23 cellular contexts compared by ENCODE assay signal in the genomic region with DNA sequence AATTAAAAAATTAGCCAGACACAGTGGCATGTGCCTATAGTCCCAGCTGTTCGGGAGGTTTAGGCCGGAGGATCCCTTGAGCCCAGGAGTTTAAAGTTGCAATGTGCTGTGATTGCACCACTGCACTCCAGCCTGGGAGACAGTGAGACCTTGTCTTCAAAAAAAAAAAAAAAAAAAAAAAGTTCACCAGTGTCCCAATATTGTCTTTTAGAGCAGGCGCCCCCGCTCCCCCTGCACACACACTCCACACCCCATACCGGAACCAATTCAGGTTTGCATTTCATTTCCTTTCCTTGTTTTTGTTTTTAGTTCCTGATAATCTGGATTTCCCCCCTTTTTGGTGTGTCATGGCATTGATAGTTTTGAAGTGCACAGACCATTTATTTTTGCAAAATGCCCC. TPM values are rescaled to one million over a fixed set of nuclear protein-coding genes. Genes with fewer than 3 reads are reported as not detected.
A peak's percentile ranks its signal among the peaks of the same experiment; 100 is the strongest.
DNase-seq lines count a peak whose midpoint lies in the region; ATAC-seq, FAIRE-seq and TF ChIP-seq lines count a peak whose summit lies in the region.
"Had no signal": no experiment of that assay in that cellular context is flagged by ENCODE, and none has a peak within 500 bp of the region (broad histone marks: within the 10 kb centered on the region; RNA-seq: fewer than 3 reads in every experiment).

No MANE protein-coding gene starts in this region.

- peak overlapping the region; percentile 43 for H3K27ac Mint-ChIP-seq in activated naive CD4-positive, alpha-beta T cell treated with anti-CD3 and anti-CD28 coated beads, Interleukin-2, amount 50 U/mL, for 24 hours
- H3K27ac Mint-ChIP-seq in astrocyte (ENCODE audit: unreplicated experiment), result peak overlapping the region; percentile 2
- H3K27ac Mint-ChIP-seq in stimulated activated memory B cell treated with anti-CD40 and anti-IgM and Interleukin-4, amounts not matched to agents 10 μg/mL and 1 μg/mL and 100 μg/mL, for 72 hours, result peak overlapping the region; percentile 69
- H3K27ac Mint-ChIP-seq: activated CD4-positive, alpha-beta T cell treated with anti-CD3 and anti-CD28 coated beads, Interleukin-2, amount 10 ng/mL, durations not matched to agents 7 days and 5 days; dendritic cell treated with granulocyte-macrophage colony-stimulating factor and Interleukin-4, amounts not matched to agents 40 ng/mL and 50 ng/mL, for 4 days; GM23338 had no signal

- H3K9me2 ChIP-seq in PC-3 (replicated peaks; ENCODE audit: low read length), result no peaks in the 10 kb centered on the region

- H3K4me3 ChIP-seq in PC-3 (ENCODE audit: low read length) (no peak overlapping the region), astrocyte (ENCODE audit: insufficient read depth, low read depth, low read length) (no peak overlapping the region), ovary (no peak overlapping the region)
- H3K4me3 ChIP-seq: GM23338, heart right ventricle had no signal

- H3K79me2 ChIP-seq in PC-3 (ENCODE audit: low read length) (no peaks in the 10 kb centered on the region), astrocyte (ENCODE audit: insufficient read depth, low read length) (peaks cover 29% of the 10 kb centered on the region)

- H3K27me3 Mint-ChIP-seq in activated naive CD4-positive, alpha-beta T cell treated with anti-CD3 and anti-CD28 coated beads, Interleukin-2, amount 50 U/mL, for 24 hours, result no peaks in the 10 kb centered on the region
- no peaks in the 10 kb centered on the region for H3K27me3 Mint-ChIP-seq in astrocyte (ENCODE audit: low read depth, unreplicated experiment)
- H3K27me3 Mint-ChIP-seq in stimulated activated memory B cell treated with anti-CD40 and anti-IgM and Interleukin-4, amounts not matched to agents 10 μg/mL and 1 μg/mL and 100 μg/mL, for 72 hours, result no peaks in the 10 kb centered on the region
- H3K27me3 Mint-ChIP-seq: activated CD4-positive, alpha-beta T cell treated with anti-CD3 and anti-CD28 coated beads, Interleukin-2, amount 10 ng/mL, durations not matched to agents 7 days and 5 days; brain; dendritic cell treated with granulocyte-macrophage colony-stimulating factor and Interleukin-4, amounts not matched to agents 40 ng/mL and 50 ng/mL, for 4 days had no signal

- no peak overlapping the region for H3K27ac ChIP-seq in PC-3 (ENCODE audit: low read length)
- H3K27ac ChIP-seq in astrocyte (ENCODE audit: low read depth, low read length), result peak overlapping the region; percentile 22
- no peak overlapping the region for H3K27ac ChIP-seq in ovary
- H3K27ac ChIP-seq: heart right ventricle had no signal

- H4K20me1 ChIP-seq in PC-3 (ENCODE audit: low read length) (no peaks in the 10 kb centered on the region), astrocyte (ENCODE audit: insufficient read depth, low read length) (peaks cover 7% of the 10 kb centered on the region)

- peaks cover 49% of the 10 kb centered on the region for H3K4me1 Mint-ChIP-seq in activated naive CD4-positive, alpha-beta T cell treated with anti-CD3 and anti-CD28 coated beads, Interleukin-2, amount 50 U/mL, for 24 hours
- peaks cover 15% of the 10 kb centered on the region for H3K4me1 Mint-ChIP-seq in astrocyte (ENCODE audit: low read depth, unreplicated experiment)
- peaks cover 44% of the 10 kb centered on the region for H3K4me1 Mint-ChIP-seq in stimulated activated memory B cell treated with anti-CD40 and anti-IgM and Interleukin-4, amounts not matched to agents 10 μg/mL and 1 μg/mL and 100 μg/mL, for 72 hours
- H3K4me1 Mint-ChIP-seq: brain, neural crest cell had no signal

- no peaks in the 10 kb centered on the region for H3K9me3 Mint-ChIP-seq in activated naive CD4-positive, alpha-beta T cell treated with anti-CD3 and anti-CD28 coated beads, Interleukin-2, amount 50 U/mL, for 24 hours
- H3K9me3 Mint-ChIP-seq in astrocyte (ENCODE audit: unreplicated experiment), result no peaks in the 10 kb centered on the region
- peaks cover 13% of the 10 kb centered on the region for H3K9me3 Mint-ChIP-seq in stimulated activated memory B cell treated with anti-CD40 and anti-IgM and Interleukin-4, amounts not matched to agents 10 μg/mL and 1 μg/mL and 100 μg/mL, for 72 hours
- H3K9me3 Mint-ChIP-seq: dendritic cell treated with granulocyte-macrophage colony-stimulating factor and Interleukin-4, amounts not matched to agents 40 ng/mL and 50 ng/mL, for 4 days had no signal

- peaks cover 30% of the 10 kb centered on the region for H3K36me3 Mint-ChIP-seq in activated naive CD4-positive, alpha-beta T cell treated with anti-CD3 and anti-CD28 coated beads, Interleukin-2, amount 50 U/mL, for 24 hours
- H3K36me3 Mint-ChIP-seq in astrocyte (ENCODE audit: low read depth, unreplicated experiment), result peaks cover 26% of the 10 kb centered on the region
- H3K36me3 Mint-ChIP-seq in stimulated activated memory B cell treated with anti-CD40 and anti-IgM and Interleukin-4, amounts not matched to agents 10 μg/mL and 1 μg/mL and 100 μg/mL, for 72 hours, result peaks cover 90% of the 10 kb centered on the region

- H2AFZ ChIP-seq in PC-3 (ENCODE audit: low read length) (no peak overlapping the region), astrocyte (ENCODE audit: low read depth, low read length) (no peak overlapping the region)
- H2AFZ ChIP-seq: GM23338 had no signal

- peaks cover 32% of the 10 kb centered on the region for H3K36me3 ChIP-seq in PC-3 (ENCODE audit: low read depth, low read length)
- peaks cover 37% of the 10 kb centered on the region for H3K36me3 ChIP-seq in astrocyte (ENCODE audit: insufficient read depth, low read length)
- no peaks in the 10 kb centered on the region for H3K36me3 ChIP-seq in ovary

- no TSS peak for BruUV-seq in PC-3 (replicated peaks; lab: Mats Ljungman, UMichigan)

- H3K9ac ChIP-seq in PC-3 (ENCODE audit: low read length), result no peak overlapping the region
- no peak overlapping the region for H3K9ac ChIP-seq in astrocyte (ENCODE audit: low read length)

- CTCF ChIA-PET in PC-3 (lab: Charles Lee), result no interaction called here

- TF ChIP-seq POLR2A in ovary (IDR thresholded peaks at IDR 0.05), result no peak

- peak overlapping the region; percentile 21; the same call in 1 of the 2 replicates for H3K4me2 ChIP-seq in PC-3 (ENCODE audit: low read length)
- H3K4me2 ChIP-seq in astrocyte (ENCODE audit: low read length), result peak overlapping the region; percentile 54
- H3K4me2 ChIP-seq: GM23338 had no signal

- H3K4me1 ChIP-seq in PC-3 (ENCODE audit: insufficient read depth, low read length) (peaks cover 14% of the 10 kb centered on the region), astrocyte (ENCODE audit: insufficient read depth, low read length) (peaks cover 5% of the 10 kb centered on the region), ovary (ENCODE audit: insufficient read depth) (no peaks in the 10 kb centered on the region)

- FAIRE-seq in astrocyte (lab: Jason Lieb, UNC), result no peak
- FAIRE-seq: islet of Langerhans had no signal

- WGBS in ovary, 3 donors, result 39 to 55% (median 46%) methylated on average over 5 of the region's 5 CpGs

- H3K27me3 ChIP-seq in PC-3 (ENCODE audit: low read length) (no peaks in the 10 kb centered on the region), astrocyte (ENCODE audit: insufficient read depth, low read length) (no peaks in the 10 kb centered on the region), ovary (no peaks in the 10 kb centered on the region)
- H3K27me3 ChIP-seq: heart right ventricle had no signal

- DNase-seq in activated naive CD4-positive, alpha-beta T cell treated with Interleukin-2 at 50 U/mL for 16 hours, result no peak
- DNase-seq in PC-3, result no peak
- no peak for DNase-seq in astrocyte (ENCODE audit: low read depth)
- no peak for DNase-seq in ovary
- DNase-seq in NCI-H1092 (lab: John Stamatoyannopoulos, UW), result no peak
- DNase-seq: activated CD4-positive, alpha-beta T cell treated with anti-CD3 and anti-CD28 coated beads, Interleukin-2, amount 10 ng/mL, durations not matched to agents 7 days and 5 days; heart right ventricle; Karpas-422; NCI-H1436; NCI-H345; NK-92 treated with Interleukin-12 subunit alpha and Interleukin-12 subunit beta, amount 100 ng/mL, for 24 hours; SHP77; substantia nigra; T1000 had no signal

- POLR2A ChIA-PET in PC-3 (lab: Charles Lee; ENCODE audit: unreplicated experiment), result no interaction called here

- TF ChIP-seq CTCF in PC-3 (conservative IDR thresholded peaks at IDR 0.05; ENCODE audit: low read depth, low read length) (no peak), astrocyte (IDR thresholded peaks at IDR 0.05; ENCODE audit: insufficient read depth, low read depth, low read length) (no peak), ovary (IDR thresholded peaks at IDR 0.05) (no peak)

- peaks cover 9% of the 10 kb centered on the region for H3F3A ChIP-seq in PC-3 (ENCODE audit: low read length, unreplicated experiment)

- no peak for TF ChIP-seq EP300 in ovary (IDR thresholded peaks at IDR 0.05)

- intact Hi-C loops in PC-3 (cut with micrococcal nuclease) (no loop called here), ovary (cut with DNase I) (no loop called here)

- no peaks in the 10 kb centered on the region for H3K9me3 ChIP-seq in PC-3 (ENCODE audit: low read length)
- H3K9me3 ChIP-seq in astrocyte (ENCODE audit: insufficient read depth, low read depth, low read length), result no peaks in the 10 kb centered on the region
- H3K9me3 ChIP-seq in ovary, result no peaks in the 10 kb centered on the region

- no peak overlapping the region for H3K4me3 Mint-ChIP-seq in activated naive CD4-positive, alpha-beta T cell treated with anti-CD3 and anti-CD28 coated beads, Interleukin-2, amount 50 U/mL, for 24 hours
- no peak overlapping the region for H3K4me3 Mint-ChIP-seq in astrocyte (ENCODE audit: unreplicated experiment)
- no peak overlapping the region for H3K4me3 Mint-ChIP-seq in stimulated activated memory B cell treated with anti-CD40 and anti-IgM and Interleukin-4, amounts not matched to agents 10 μg/mL and 1 μg/mL and 100 μg/mL, for 72 hours
- H3K4me3 Mint-ChIP-seq: activated CD4-positive, alpha-beta T cell treated with anti-CD3 and anti-CD28 coated beads, Interleukin-2, amount 10 ng/mL, durations not matched to agents 7 days and 5 days; brain; dendritic cell treated with granulocyte-macrophage colony-stimulating factor and Interleukin-4, amounts not matched to agents 40 ng/mL and 50 ng/mL, for 4 days; GM23338; neural crest cell had no signal

- ATAC-seq in PC-3 (peak; percentile 22), HG03025 (IDR thresholded peaks at IDR 0.05; ENCODE audit: low FRiP score, unreplicated experiment) (no peak)
- no peak for ATAC-seq in stimulated activated memory B cell treated with anti-CD40 and anti-IgM and Interleukin-4, amounts not matched to agents 10 μg/mL and 1 μg/mL and 100 μg/mL, for 72 hours
- ATAC-seq: esophagus mucosa, GM23338, heart right ventricle had no signal

RNA-seq across cellular contexts. Expression of a gene that starts 10.4 kb away (rescaled TPM):
- total RNA-seq in PC-3 (2014; rRNA removed), result 11.2 and 17.3 TPM in 2 replicates
- total RNA-seq in astrocyte, result 27.2 and 30.2 TPM in 2 replicates
- 10 to 100 TPM; 11.0 to 23.8 (median 13.2) TPM for total RNA-seq in ovary
- polyA plus RNA-seq in ovary, result 10 to 100 TPM in 1 of 2 donors, 1 to 10 TPM in 1; 7.1 to 18.4 TPM

Comparison
In these comparisons a context has a peak if more than half of its experiments do, and no peak if none do; other contexts are left out.
1. H3K27ac Mint-ChIP-seq: peak in every context shown above with its lines; median percentile 69 in stimulated activated memory B cell treated with anti-CD40 and anti-IgM and Interleukin-4, amounts not matched to agents 10 μg/mL and 1 μg/mL and 100 μg/mL, for 72 hours; 43 in activated naive CD4-positive, alpha-beta T cell treated with anti-CD3 and anti-CD28 coated beads, Interleukin-2, amount 50 U/mL, for 24 hours; 2 in astrocyte.